11 cellular contexts compared by ENCODE assay signal in the genomic region with DNA sequence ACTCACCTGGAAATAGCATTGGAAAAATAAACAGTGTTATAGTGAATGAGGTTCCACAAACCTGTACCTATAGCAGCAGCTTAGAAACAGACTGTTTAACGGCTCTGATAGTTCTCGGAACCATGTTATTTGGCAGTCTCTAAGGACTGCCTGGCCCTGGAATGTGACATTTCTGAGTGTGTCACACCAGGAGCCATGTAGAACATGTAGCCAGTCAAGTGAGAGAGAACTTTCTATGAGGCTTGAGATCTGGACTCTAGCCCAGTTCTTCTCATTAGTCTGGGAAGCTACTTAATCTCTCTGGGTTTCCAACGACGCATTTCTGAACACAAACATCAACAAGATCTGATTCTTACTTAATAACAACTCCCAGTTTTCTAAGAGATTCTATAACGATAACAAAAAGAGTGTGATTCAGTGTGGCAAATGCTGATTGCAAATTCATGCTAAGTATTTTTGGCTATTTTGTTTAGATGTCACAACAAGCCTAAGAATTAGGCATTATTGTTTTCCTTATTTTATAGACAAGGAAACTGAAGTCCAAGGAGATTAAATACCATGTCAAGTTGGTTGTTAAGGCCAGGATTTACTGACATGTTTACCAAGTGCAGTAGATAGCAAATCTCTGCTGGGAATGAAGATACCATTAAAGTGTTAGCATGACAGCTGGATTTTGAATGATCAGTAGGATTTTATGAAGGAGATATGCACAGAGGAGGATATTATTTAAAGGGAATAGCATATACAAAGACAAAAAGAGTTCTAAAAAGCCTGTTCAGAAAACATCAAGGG. TPM values are rescaled to one million over a fixed set of nuclear protein-coding genes. Genes with fewer than 3 reads are reported as not detected.
DNase-seq lines count a peak whose midpoint lies in the region; ATAC-seq, FAIRE-seq and TF ChIP-seq lines count a peak whose summit lies in the region.
"Had no signal": no experiment of that assay in that cellular context is flagged by ENCODE, and none has a peak within 500 bp of the region (broad histone marks: within the 10 kb centered on the region; RNA-seq: fewer than 3 reads in every experiment).

No MANE protein-coding gene starts in this region.

- peaks cover 39% of the 10 kb centered on the region for H3K36me3 Mint-ChIP-seq in dendritic cell treated with granulocyte-macrophage colony-stimulating factor and Interleukin-4, amounts not matched to agents 40 ng/mL and 50 ng/mL, for 4 days (ENCODE audit: low read depth)
- no peaks in the 10 kb centered on the region for H3K36me3 Mint-ChIP-seq in mesothelial cell of epicardium

- intact Hi-C loops in dendritic cell treated with granulocyte-macrophage colony-stimulating factor and Interleukin-4, amounts not matched to agents 40 ng/mL and 50 ng/mL, for 4 days (cut with micrococcal nuclease), result no loop called here

- H3K27me3 Mint-ChIP-seq in dendritic cell treated with granulocyte-macrophage colony-stimulating factor and Interleukin-4, amounts not matched to agents 40 ng/mL and 50 ng/mL, for 4 days, result no peaks in the 10 kb centered on the region
- H3K27me3 Mint-ChIP-seq in mesothelial cell of epicardium (ENCODE audit: low read depth), result no peaks in the 10 kb centered on the region

- no peak for TF ChIP-seq CTCF in mesothelial cell of epicardium (IDR thresholded peaks at IDR 0.05; ENCODE audit: unreplicated experiment)

- ATAC-seq in HG02884 (IDR thresholded peaks at IDR 0.05; ENCODE audit: unreplicated experiment) (no peak), HG03439 (IDR thresholded peaks at IDR 0.05; ENCODE audit: unreplicated experiment) (no peak)
- ATAC-seq: activated CD4-positive, CD25-positive, alpha-beta regulatory T cell treated with anti-CD3 and anti-CD28 coated beads, Interleukin-2, amount 50 U/mL, for 24 hours had no signal

- no peak overlapping the region for H3K4me3 Mint-ChIP-seq in dendritic cell treated with granulocyte-macrophage colony-stimulating factor and Interleukin-4, amounts not matched to agents 40 ng/mL and 50 ng/mL, for 4 days
- H3K4me3 Mint-ChIP-seq in mesothelial cell of epicardium, result no peak overlapping the region

- FAIRE-seq in HTR-8/SVneo (lab: Jason Lieb, UNC) (peak; percentile 23), GM12892 (lab: Jason Lieb, UNC) (no peak)

- TF ChIP-seq POLR2A in GM12892 (IDR thresholded peaks at IDR 0.05; ENCODE audit: low read depth, low read length), result no peak

- peak; percentile 31 for DNase-seq in ACHN
- DNase-seq in HTR-8/SVneo (ENCODE audit: insufficient read length, low spot score), result no peak
- no peak for DNase-seq in mesothelial cell of epicardium (ENCODE audit: low spot score in 2 of 2, unreplicated experiment in 2 of 2)
- DNase-seq in GM12892 (ENCODE audit: insufficient read length), result no peak
- no peak for DNase-seq in DMS 273 (lab: John Stamatoyannopoulos, UW; ENCODE audit: unreplicated experiment)
- DNase-seq: NCI-H2171 treated with DMSO at 0.1 percent for 48 hours, nucleus accumbens had no signal

- peak overlapping the region; percentile 59 for H3K27ac Mint-ChIP-seq in dendritic cell treated with granulocyte-macrophage colony-stimulating factor and Interleukin-4, amounts not matched to agents 40 ng/mL and 50 ng/mL, for 4 days
- H3K27ac Mint-ChIP-seq in mesothelial cell of epicardium, result peak overlapping the region; percentile 3

- peaks cover 60% of the 10 kb centered on the region for H3K4me1 Mint-ChIP-seq in dendritic cell treated with granulocyte-macrophage colony-stimulating factor and Interleukin-4, amounts not matched to agents 40 ng/mL and 50 ng/mL, for 4 days (ENCODE audit: low read depth)
- peaks cover 23% of the 10 kb centered on the region for H3K4me1 Mint-ChIP-seq in mesothelial cell of epicardium

- in situ Hi-C loops in ACHN (cut with HindIII; ENCODE audit: low pct_ligation_motif_present, low pct_unique_long_range_greater_than_20kb, low sequenced_read_pairs), result no loop called here

- no peaks in the 10 kb centered on the region for H3K9me3 Mint-ChIP-seq in dendritic cell treated with granulocyte-macrophage colony-stimulating factor and Interleukin-4, amounts not matched to agents 40 ng/mL and 50 ng/mL, for 4 days
- H3K9me3 Mint-ChIP-seq in mesothelial cell of epicardium, result no peaks in the 10 kb centered on the region

RNA-seq across cellular contexts. Expression of gene APBB1IP, which starts 47.2 kb away (rescaled TPM):
- total RNA-seq in mesothelial cell of epicardium, result 0.20 to 0.22 TPM in 2 of 3 replicates, not detected in the other
- polyA plus RNA-seq in GM12892 (2012; ENCODE audit: missing spikeins), result 37.4 TPM
